13 cellular contexts compared by ENCODE assay signal in genomic region chr5:39517800-39518199, GRCh38.
DNase-seq lines count a peak whose midpoint lies in the region; TF ChIP-seq lines count a peak whose summit lies in the region.
"Had no signal": no experiment of that assay in that cellular context is flagged by ENCODE, and none has a peak within 500 bp of the region (broad histone marks: within the 10 kb centered on the region; RNA-seq: fewer than 3 reads in every experiment).

No MANE protein-coding gene starts in this region.

- H3K9me3 Mint-ChIP-seq in chondrocyte (ENCODE audit: low read depth) = peaks cover 9% of the 10 kb centered on the region

- H3K9me3 ChIP-seq in mesenchymal stem cell (ENCODE audit: control insufficient read depth, low read length) = no peaks in the 10 kb centered on the region
- H3K9me3 ChIP-seq: psoas muscle, suprapubic skin had no signal

- no peak overlapping the region for H3K27ac ChIP-seq in mesenchymal stem cell (ENCODE audit: low read length, poor library complexity, severe bottlenecking)
- H3K27ac ChIP-seq: C4-2B, psoas muscle, suprapubic skin had no signal

- H3K4me1 ChIP-seq in mesenchymal stem cell (ENCODE audit: control insufficient read depth, insufficient read depth, low read depth, low read length) = no peaks in the 10 kb centered on the region

- H3K79me1 ChIP-seq in mesenchymal stem cell (replicated peaks; ENCODE audit: low read length, poor library complexity, severe bottlenecking) = no peaks in the 10 kb centered on the region

- no peak overlapping the region for H3K4ac ChIP-seq in mesenchymal stem cell (ENCODE audit: low read depth in 1 of 2, low read length in 2 of 2)

- no peak overlapping the region for H3K14ac ChIP-seq in mesenchymal stem cell (ENCODE audit: low read length in 2 of 2)

- no peak overlapping the region for H3K23ac ChIP-seq in mesenchymal stem cell (ENCODE audit: low read length in 2 of 2)

- H2AK5ac ChIP-seq in mesenchymal stem cell (ENCODE audit: low read length, severe bottlenecking) = no peak overlapping the region

- H2AFZ ChIP-seq in mesenchymal stem cell (ENCODE audit: low read depth, low read length) = no peak overlapping the region

- DNase-seq in AG08395 (ENCODE audit: low spot score) (peak; percentile 87), LHCN-M2 (ENCODE audit: low read depth) (peak; percentile 95), chondrocyte (ENCODE audit: low spot score) (no peak), mesenchymal stem cell (peak; percentile 69), NOMO-1 treated with DMSO at 0.1 percent for 48 hours (lab: John Stamatoyannopoulos, UW; ENCODE audit: unreplicated experiment) (no peak), iPS-NIHi7 (ENCODE audit: extremely low spot score) (no peak), NCI-H187 (lab: John Stamatoyannopoulos, UW) (no peak)
- no peak for DNase-seq in activated CD4-positive, alpha-beta T cell treated with anti-CD3 and anti-CD28 coated beads for 1 hour
- DNase-seq: activated T-cell treated with anti-CD3 and anti-CD28 coated beads, Interleukin-2, amount 50 U/mL, for 48 hours; psoas muscle; Right ventricle myocardium superior had no signal

- H3K36me3 Mint-ChIP-seq in chondrocyte (ENCODE audit: low read depth) = no peaks in the 10 kb centered on the region

- no peaks in the 10 kb centered on the region for H3K36me3 ChIP-seq in mesenchymal stem cell (ENCODE audit: control insufficient read depth in 1 of 2, insufficient read depth in 2 of 2, low read depth in 1 of 2, low read length in 2 of 2)
- H3K36me3 ChIP-seq: suprapubic skin had no signal

- no peak overlapping the region for H4K8ac ChIP-seq in mesenchymal stem cell (ENCODE audit: low read length)

- H3K9ac ChIP-seq in mesenchymal stem cell (ENCODE audit: low read length) = peak overlapping the region; percentile 59

- H2BK5ac ChIP-seq in mesenchymal stem cell (ENCODE audit: low read depth, low read length, poor library complexity, severe bottlenecking) = no peak overlapping the region

- H4K91ac ChIP-seq in mesenchymal stem cell (ENCODE audit: low read length) = no peak overlapping the region

- H3K27ac Mint-ChIP-seq in chondrocyte (ENCODE audit: unreplicated experiment) = peak overlapping the region; percentile 88

- TF ChIP-seq CTCF in chondrocyte (IDR thresholded peaks at IDR 0.05) = no peak

- H2BK12ac ChIP-seq in mesenchymal stem cell (ENCODE audit: low read length in 2 of 2) = no peak overlapping the region

- H3K4me3 Mint-ChIP-seq in chondrocyte (ENCODE audit: unreplicated experiment) = no peak overlapping the region

- H2BK15ac ChIP-seq in mesenchymal stem cell (ENCODE audit: low read depth, poor library complexity, severe bottlenecking) = no peak overlapping the region

- no peaks in the 10 kb centered on the region for H3K27me3 ChIP-seq in mesenchymal stem cell (ENCODE audit: control insufficient read depth in 1 of 2, insufficient read depth in 1 of 2, low read length in 2 of 2)
- H3K27me3 ChIP-seq: suprapubic skin had no signal

- H2BK120ac ChIP-seq in mesenchymal stem cell (ENCODE audit: low read depth, low read length) = no peak overlapping the region

- H3K4me1 Mint-ChIP-seq in chondrocyte (ENCODE audit: low read depth) = peaks cover 40% of the 10 kb centered on the region

- H3K4me3 ChIP-seq in mesenchymal stem cell (ENCODE audit: insufficient read depth in 1 of 2, low read depth in 1 of 2, low read length in 2 of 2) = no peak overlapping the region
- H3K4me3 ChIP-seq: psoas muscle, suprapubic skin had no signal

- no peaks in the 10 kb centered on the region for H3K27me3 Mint-ChIP-seq in chondrocyte (ENCODE audit: low read depth)

- H3K18ac ChIP-seq in mesenchymal stem cell (ENCODE audit: low read depth in 1 of 2, low read length in 2 of 2) = no peak overlapping the region

- H3K4me2 ChIP-seq in mesenchymal stem cell (ENCODE audit: low read length, poor library complexity, severe bottlenecking) = no peak overlapping the region

Comparison
In these comparisons a context has a peak if more than half of its experiments do, and no peak if none do; other contexts are left out.
1. DNase-seq: peak in AG08395 (single experiment), LHCN-M2 (single experiment) and mesenchymal stem cell (single experiment); none in chondrocyte (single experiment), NOMO-1 treated with DMSO at 0.1 percent for 48 hours (single experiment), activated CD4-positive, alpha-beta T cell treated with anti-CD3 and anti-CD28 coated beads for 1 hour (single experiment), iPS-NIHi7 (single experiment) and NCI-H187 (0 of 2).